23 cellular contexts compared by ENCODE assay signal in the genomic region with DNA sequence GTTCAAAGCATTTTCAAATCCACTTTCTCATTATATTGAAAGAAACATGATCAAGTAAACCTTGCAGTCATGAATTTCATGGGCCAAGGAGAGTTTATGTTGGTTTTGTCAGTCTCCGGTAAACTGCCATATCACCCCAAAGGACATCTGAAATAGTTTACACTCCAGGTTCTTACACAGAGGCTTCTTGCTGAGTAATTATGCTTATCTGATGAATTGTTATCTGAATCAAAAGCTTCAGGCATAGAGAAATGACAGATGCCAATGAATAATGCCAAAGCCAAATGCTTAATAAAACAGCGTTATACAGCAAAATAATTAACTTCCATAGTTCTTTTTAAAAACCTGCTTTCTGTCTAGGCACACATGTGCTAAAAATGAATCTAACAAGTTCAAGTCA.
A peak's percentile ranks its signal among the peaks of the same experiment; 100 is the strongest.
DNase-seq lines count a peak whose midpoint lies in the region; ATAC-seq, FAIRE-seq and TF ChIP-seq lines count a peak whose summit lies in the region.
"Had no signal": no experiment of that assay in that cellular context is flagged by ENCODE, and none has a peak within 500 bp of the region (broad histone marks: within the 10 kb centered on the region; RNA-seq: fewer than 3 reads in every experiment).

No MANE protein-coding gene starts in this region.

- no peak for TF ChIP-seq RAD21 in K562 (CRISPR knock-in tag; conservative IDR thresholded peaks at IDR 0.05 in 1 of 2, IDR thresholded peaks at IDR 0.05 in 1 of 2)

- no peaks in the 10 kb centered on the region for H3K27me3 Mint-ChIP-seq in progenitor cell of endocrine pancreas
- H3K27me3 Mint-ChIP-seq: B cell; CD4-positive, CD25-positive, alpha-beta regulatory T cell had no signal

- H3K9me3 ChIP-seq in K562 (replicated peaks; ENCODE audit: control insufficient read depth, insufficient read depth, low read depth, low read length) = no peaks in the 10 kb centered on the region
- H3K9me3 ChIP-seq: BLaER1, Caco-2 had no signal

- TF ChIP-seq EP300 in K562 (IDR thresholded peaks at IDR 0.05; ENCODE audit: low read length) = no peak

- H3K9me3 Mint-ChIP-seq in progenitor cell of endocrine pancreas (ENCODE audit: low read depth) = peaks cover 12% of the 10 kb centered on the region

- no TSS peak for BruUV-seq in K562 (replicated peaks; lab: Mats Ljungman, UMichigan)

- DNase-seq in NCI-H146 (lab: John Stamatoyannopoulos, UW) (peak; percentile 13), NCI-H146 treated with DMSO at 0.1 percent for 48 hours (lab: John Stamatoyannopoulos, UW; ENCODE audit: unreplicated experiment) (no peak), K562 (ENCODE audit: extremely low read depth in 1 of 4, low spot score in 3 of 4) (peak in 1 of 4 experiments; percentile 9), progenitor cell of endocrine pancreas (ENCODE audit: low spot score, unreplicated experiment) (no peak), T1000 (lab: John Stamatoyannopoulos, UW) (no peak)
- no peak for DNase-seq in activated CD4-positive, CD25-positive, alpha-beta regulatory T cell (lab: John Stamatoyannopoulos, UW)
- DNase-seq: CD4-positive, CD25-positive, alpha-beta regulatory T cell; CD8-positive, alpha-beta T cell; DMS153; EL; GDM1; GM23248; H7; HCEC 1CT had no signal

- peak; percentile 42; the same call in 1 of the 3 replicates for ATAC-seq in K562
- ATAC-seq: CD8-positive, alpha-beta T cell; GM12878 had no signal

- H3K4me2 ChIP-seq in K562 (ENCODE audit: insufficient read depth, low read length) = no peak overlapping the region
- H3K4me2 ChIP-seq: BLaER1 had no signal

- H3K27me3 ChIP-seq in K562 (ENCODE audit: control insufficient read depth in 2 of 2, insufficient read depth in 2 of 2, low read length in 2 of 2) = no peaks in the 10 kb centered on the region
- H3K27me3 ChIP-seq: BLaER1 had no signal

- POLR2A ChIA-PET in K562 (lab: Yijun Ruan, JAX) = no interaction called here

- peaks cover 5% of the 10 kb centered on the region for H3K4me1 Mint-ChIP-seq in progenitor cell of endocrine pancreas (ENCODE audit: low read depth)
- H3K4me1 Mint-ChIP-seq: B cell had no signal

- CTCF ChIA-PET in K562 (lab: Yijun Ruan, JAX; ENCODE audit: low intra/inter-chr PET ratio) = no interaction called here

- no peak overlapping the region for H3K4me3 ChIP-seq in K562
- H3K4me3 ChIP-seq: BLaER1, GM12878, GM23248 had no signal

- H2AFZ ChIP-seq in K562 (ENCODE audit: low read depth, low read length) = no peak overlapping the region
- H2AFZ ChIP-seq: GM23248 had no signal

- no peaks in the 10 kb centered on the region for H3K36me3 ChIP-seq in K562 (ENCODE audit: control insufficient read depth, insufficient read depth, low read length)
- H3K36me3 ChIP-seq: BLaER1 had no signal

- peaks cover 0 to 6% of the 10 kb centered on the region in 2 experiments; a peak in 3 of 5 replicates for H3K4me1 ChIP-seq in K562 (replicated peaks in 1 of 2; ENCODE audit: control insufficient read depth in 2 of 2, insufficient read depth in 2 of 2, low read length in 2 of 2)
- H3K4me1 ChIP-seq: BLaER1 had no signal

- no peak overlapping the region for H3K4me3 Mint-ChIP-seq in progenitor cell of endocrine pancreas (ENCODE audit: low read depth)
- H3K4me3 Mint-ChIP-seq: B cell; CD4-positive, CD25-positive, alpha-beta regulatory T cell; CD8-positive, alpha-beta T cell had no signal

- no peaks in the 10 kb centered on the region for H3K9me1 ChIP-seq in K562 (ENCODE audit: control insufficient read depth, insufficient read depth, low read length)

- no peak overlapping the region for H3K27ac ChIP-seq in K562 (ENCODE audit: extremely low read depth, low read depth, low read length)
- H3K27ac ChIP-seq: 22Rv1, BLaER1, C4-2B, GM23248 had no signal

- FAIRE-seq in K562 (lab: Jason Lieb, UNC) = no peak
- FAIRE-seq: A204.1, GM12878, GM19239, H1 had no signal

- no peak for TF ChIP-seq POLR2A in K562 (conservative IDR thresholded peaks at IDR 0.05)

- WGBS in K562 (ENCODE audit: insufficient coverage, low coverage, missing lambda C conversion rate) = 6% methylated on average over 2 of the region's 2 CpGs

- no peak overlapping the region for H3K9ac ChIP-seq in K562 (ENCODE audit: insufficient read depth in 1 of 2, low read depth in 2 of 2, low read length in 2 of 2)
- H3K9ac ChIP-seq: BLaER1, GM23248 had no signal

- intact Hi-C loops in K562 (cut with micrococcal nuclease) = no loop called here

- no peaks in the 10 kb centered on the region for H3K36me3 Mint-ChIP-seq in progenitor cell of endocrine pancreas (ENCODE audit: insufficient read depth)
- H3K36me3 Mint-ChIP-seq: CD4-positive, CD25-positive, alpha-beta regulatory T cell; CD8-positive, alpha-beta T cell had no signal

- no peak for TF ChIP-seq CTCF in K562 (IDR thresholded peaks at IDR 0.05 in 2 of 3, conservative IDR thresholded peaks at IDR 0.05 in 1 of 3; ENCODE audit: insufficient read depth in 2 of 3, low read depth in 1 of 3, low read length in 3 of 3)
- no peak for TF ChIP-seq CTCF in progenitor cell of endocrine pancreas (IDR thresholded peaks at IDR 0.05; ENCODE audit: unreplicated experiment)

- H4K20me1 ChIP-seq in K562 (replicated peaks; ENCODE audit: control insufficient read depth, insufficient read depth, low read length) = no peaks in the 10 kb centered on the region
- H4K20me1 ChIP-seq: BLaER1 had no signal

- no peaks in the 10 kb centered on the region for H3K79me2 ChIP-seq in K562 (ENCODE audit: control insufficient read depth, insufficient read depth, low read length)

- in situ Hi-C loops in K562 (cut with MboI) = no loop called here

- peak overlapping the region; percentile 4 for H3K27ac Mint-ChIP-seq in progenitor cell of endocrine pancreas
- H3K27ac Mint-ChIP-seq: B cell; CD4-positive, CD25-positive, alpha-beta regulatory T cell; CD8-positive, alpha-beta T cell had no signal

TF ChIP-seq in K562, 482 proteins besides CTCF, POLR2A, EP300 and RAD21 (continues in another document):
- TF ChIP-seq, protein P1, sequence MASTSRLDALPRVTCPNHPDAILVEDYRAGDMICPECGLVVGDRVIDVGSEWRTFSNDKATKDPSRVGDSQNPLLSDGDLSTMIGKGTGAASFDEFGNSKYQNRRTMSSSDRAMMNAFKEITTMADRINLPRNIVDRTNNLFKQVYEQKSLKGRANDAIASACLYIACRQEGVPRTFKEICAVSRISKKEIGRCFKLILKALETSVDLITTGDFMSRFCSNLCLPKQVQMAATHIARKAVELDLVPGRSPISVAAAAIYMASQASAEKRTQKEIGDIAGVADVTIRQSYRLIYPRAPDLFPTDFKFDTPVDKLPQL (IDR thresholded peaks at IDR 0.05; ENCODE audit: extremely low read depth, insufficient read length) = no peak
- TF ChIP-seq HDAC8 (tag; IDR thresholded peaks at IDR 0.05) = no peak
- no peak for TF ChIP-seq PHTF2 (CRISPR knock-in tag; IDR thresholded peaks at IDR 0.05)
- TF ChIP-seq CEBPZ (IDR thresholded peaks at IDR 0.05; ENCODE audit: borderline replicate concordance, low read depth, low read length) = no peak
- TF ChIP-seq TAF15 (IDR thresholded peaks at IDR 0.05; ENCODE audit: low read depth, low read length) = no peak
- no peak for TF ChIP-seq NFIX (CRISPR knock-in tag; IDR thresholded peaks at IDR 0.05; ENCODE audit: low read depth)
- TF ChIP-seq OTX1 (CRISPR knock-in tag; IDR thresholded peaks at IDR 0.05) = no peak
- no peak for TF ChIP-seq XRCC3 (IDR thresholded peaks at IDR 0.05)
- no peak for TF ChIP-seq HDAC3 (IDR thresholded peaks at IDR 0.05; ENCODE audit: borderline replicate concordance, partially characterized antibody)
- no peak for TF ChIP-seq ZNF184 (CRISPR knock-in tag; IDR thresholded peaks at IDR 0.05)
- TF ChIP-seq MAFK (IDR thresholded peaks at IDR 0.05; ENCODE audit: low read length) = peak; percentile 19; the same call in 1 of the 2 replicates
- TF ChIP-seq CHCHD3 (CRISPR knock-in tag; IDR thresholded peaks at IDR 0.05) = no peak
- TF ChIP-seq CTBP1 (IDR thresholded peaks at IDR 0.05; ENCODE audit: borderline replicate concordance) = no peak
- no peak for TF ChIP-seq PHF8 (IDR thresholded peaks at IDR 0.05; ENCODE audit: borderline replicate concordance, low read length)
- TF ChIP-seq POLR3G (IDR thresholded peaks at IDR 0.05; ENCODE audit: extremely low read depth, insufficient read length, insufficient replicate concordance) = no peak
- TF ChIP-seq NEUROD1 (IDR thresholded peaks at IDR 0.05; ENCODE audit: borderline replicate concordance, low read depth, low read length, partially characterized antibody) = no peak
- TF ChIP-seq RBM22 (IDR thresholded peaks at IDR 0.05; ENCODE audit: low read depth, low read length, poor library complexity, severe bottlenecking) = no peak
